8 cellular contexts compared by ENCODE assay signal in genomic region chr9:132770775-132771310, GRCh38.
A peak's percentile ranks its signal among the peaks of the same experiment; 100 is the strongest.
DNase-seq lines count a peak whose midpoint lies in the region; ATAC-seq and TF ChIP-seq lines count a peak whose summit lies in the region.

No MANE protein-coding gene starts in this region.

- H3F3A ChIP-seq in SK-N-SH (replicated peaks; ENCODE audit: insufficient read depth) = no peaks in the 10 kb centered on the region

- peak overlapping the region; percentile 54 for H4K8ac ChIP-seq in neuronal stem cell (ENCODE audit: low read depth, low read length)

- H3K4ac ChIP-seq in neuronal stem cell (ENCODE audit: low read length) = no peak overlapping the region

- no peak overlapping the region for H3K27ac Mint-ChIP-seq in endodermal cell

- no peak for TF ChIP-seq RAD21 in SK-N-SH (IDR thresholded peaks at IDR 0.05; ENCODE audit: low read length)

- no peak overlapping the region for H3K23ac ChIP-seq in neuronal stem cell (ENCODE audit: low read depth, low read length, poor library complexity)

- H4K20me1 ChIP-seq in BLaER1 (no peaks in the 10 kb centered on the region), SK-N-SH (ENCODE audit: insufficient read depth) (no peaks in the 10 kb centered on the region)

- WGBS in endodermal cell (ENCODE audit: insufficient coverage in 1 of 2, insufficient read length in 1 of 2), 2 experiments = 87 to 94% methylated on average over 4 to 10 of the region's 10 CpGs
- WGBS in neuronal stem cell (ENCODE audit: extremely low coverage in 2 of 2, insufficient read length in 2 of 2, insufficient replicate concordance in 1 of 2), 2 donors = no CpG with 5 or more reads among the region's 10 CpGs
- WGBS in SK-N-SH (ENCODE audit: low lambda C conversion rate) = 82% methylated on average over 4 of the region's 10 CpGs

- DNase-seq in endodermal cell = no peak
- DNase-seq in neuronal stem cell (ENCODE audit: low spot score) = no peak
- DNase-seq in SK-N-SH = no peak
- DNase-seq in RPMI8226 = no peak
- no peak for DNase-seq in SKM-1 treated with dmso at 0.1 percent for 144 hours (lab: John Stamatoyannopoulos, UW; ENCODE audit: unreplicated experiment)

- H3K27me3 ChIP-seq in BLaER1 (no peaks in the 10 kb centered on the region), endodermal cell (ENCODE audit: control insufficient read depth, insufficient read depth, low read length, poor library complexity, severe bottlenecking) (peaks cover 28% of the 10 kb centered on the region), neuronal stem cell (ENCODE audit: control insufficient read depth in 3 of 3, insufficient read depth in 3 of 3, low read depth in 1 of 3, low read length in 3 of 3) (peaks cover 0 to 3% (median 0%) of the 10 kb centered on the region in 3 experiments), SK-N-SH (ENCODE audit: insufficient read depth) (no peaks in the 10 kb centered on the region)

- H3K36me3 ChIP-seq in BLaER1 (no peaks in the 10 kb centered on the region), KOPT-K1 (ENCODE audit: insufficient read depth, low read length) (no peaks in the 10 kb centered on the region; the same call in 1 of the 2 replicates), endodermal cell (ENCODE audit: control insufficient read depth, insufficient read depth, low read length) (no peaks in the 10 kb centered on the region), neuronal stem cell (replicated peaks in 1 of 2; ENCODE audit: control insufficient read depth in 2 of 2, insufficient read depth in 2 of 2, low read length in 2 of 2) (no peaks in the 10 kb centered on the region), SK-N-SH (replicated peaks in 1 of 2; ENCODE audit: control insufficient read depth in 1 of 2, insufficient read depth in 2 of 2, low read length in 1 of 2) (no peaks in the 10 kb centered on the region)

- H2BK5ac ChIP-seq in neuronal stem cell (ENCODE audit: low read length) = no peak overlapping the region

- no peaks in the 10 kb centered on the region for H3K79me2 ChIP-seq in SK-N-SH (ENCODE audit: insufficient read depth)

- H3K79me1 ChIP-seq in neuronal stem cell (ENCODE audit: low read depth, low read length) = no peaks in the 10 kb centered on the region

- H3K4me1 ChIP-seq in BLaER1 = peaks cover 20% of the 10 kb centered on the region
- no peaks in the 10 kb centered on the region for H3K4me1 ChIP-seq in endodermal cell (ENCODE audit: control insufficient read depth, insufficient read depth, low read length)
- peaks cover 9 to 10% of the 10 kb centered on the region in 2 donors for H3K4me1 ChIP-seq in neuronal stem cell (ENCODE audit: control insufficient read depth in 2 of 2, insufficient read depth in 1 of 2, low read depth in 1 of 2, low read length in 2 of 2)
- H3K4me1 ChIP-seq in SK-N-SH (ENCODE audit: control insufficient read depth in 1 of 2, insufficient read depth in 2 of 2, low read depth in 1 of 2, low read length in 1 of 2) = peaks cover 0 to 5% of the 10 kb centered on the region in 2 experiments; a peak in 1 of 4 replicates

- H3K9ac ChIP-seq in BLaER1 (peak overlapping the region; percentile 84), endodermal cell (ENCODE audit: extremely low read depth, low read length, poor library complexity, severe bottlenecking) (no peak overlapping the region), neuronal stem cell (ENCODE audit: low read depth, low read length, poor library complexity) (no peak overlapping the region), SK-N-SH (no peak overlapping the region)

- H3K9me2 ChIP-seq in SK-N-SH = no peaks in the 10 kb centered on the region

- H3K9me3 Mint-ChIP-seq in endodermal cell = peaks cover 20% of the 10 kb centered on the region

- peak overlapping the region; percentile 79 for H3K4me3 Mint-ChIP-seq in endodermal cell

- ATAC-seq in GM21423 (IDR thresholded peaks at IDR 0.05; ENCODE audit: unreplicated experiment) = no peak

- CTCF ChIA-PET in SK-N-SH (lab: Yijun Ruan, JAX) = no interaction called here

- H3K27ac ChIP-seq in BLaER1 = peak overlapping the region; percentile 86
- peak overlapping the region; percentile 81 for H3K27ac ChIP-seq in KOPT-K1 (ENCODE audit: low read depth, low read length, poor library complexity, severe bottlenecking)
- H3K27ac ChIP-seq in endodermal cell (ENCODE audit: low read depth, low read length) = no peak overlapping the region
- no peak overlapping the region for H3K27ac ChIP-seq in neuronal stem cell (replicated peaks; ENCODE audit: low read length)
- no peak overlapping the region for H3K27ac ChIP-seq in SK-N-SH (ENCODE audit: low read depth in 2 of 2, low read length in 1 of 2)

- H3K9me3 ChIP-seq in BLaER1 (peaks cover 14% of the 10 kb centered on the region), KOPT-K1 (ENCODE audit: insufficient read depth, low read length, poor library complexity, severe bottlenecking) (peaks cover 14% of the 10 kb centered on the region), endodermal cell (ENCODE audit: control insufficient read depth, low read length) (no peaks in the 10 kb centered on the region), neuronal stem cell (replicated peaks in 1 of 2; ENCODE audit: control insufficient read depth in 2 of 2, insufficient read depth in 1 of 2, low read depth in 1 of 2, low read length in 2 of 2) (peaks cover 0 to 3% of the 10 kb centered on the region in 2 donors), SK-N-SH (no peaks in the 10 kb centered on the region)

- H3K4me2 ChIP-seq in BLaER1 (peak overlapping the region; percentile 96), neuronal stem cell (ENCODE audit: insufficient read depth, low read length, poor library complexity, severe bottlenecking) (peak overlapping the region; percentile 56), SK-N-SH (no peak overlapping the region)

- TF ChIP-seq CTCF in endodermal cell (conservative IDR thresholded peaks at IDR 0.05) = no peak
- no peak for TF ChIP-seq CTCF in SK-N-SH (IDR thresholded peaks at IDR 0.05)

- peak overlapping the region; percentile 51 for H2BK15ac ChIP-seq in neuronal stem cell (ENCODE audit: low read length)

- H3K36me3 Mint-ChIP-seq in endodermal cell (ENCODE audit: low read depth) = peaks cover 4% of the 10 kb centered on the region

- H2AFZ ChIP-seq in neuronal stem cell (ENCODE audit: low read length) (peak overlapping the region; percentile 85), SK-N-SH (ENCODE audit: low read depth) (no peak overlapping the region)

- POLR2A ChIA-PET in SK-N-SH (lab: Yijun Ruan, JAX) = no interaction called here

- peak overlapping the region; percentile 78 for H3K4me3 ChIP-seq in BLaER1
- no peak overlapping the region for H3K4me3 ChIP-seq in endodermal cell (ENCODE audit: low read length)
- peak overlapping the region in 1 of 2 donors; percentile 27 for H3K4me3 ChIP-seq in neuronal stem cell (ENCODE audit: low read length in 2 of 2)
- H3K4me3 ChIP-seq in SK-N-SH (ENCODE audit: low read depth in 2 of 2, low read length in 1 of 2) = no peak overlapping the region

- peak overlapping the region; percentile 1 for H2AK5ac ChIP-seq in neuronal stem cell (ENCODE audit: low read depth, low read length)

- H2BK120ac ChIP-seq in neuronal stem cell (ENCODE audit: low read depth, low read length) = no peak overlapping the region

- peaks cover 51% of the 10 kb centered on the region for H3K27me3 Mint-ChIP-seq in endodermal cell (ENCODE audit: insufficient read depth)

- H3K18ac ChIP-seq in neuronal stem cell (ENCODE audit: low read length) = peak overlapping the region; percentile 77

- peaks cover 8% of the 10 kb centered on the region for H3K4me1 Mint-ChIP-seq in endodermal cell

- H2BK12ac ChIP-seq in neuronal stem cell (ENCODE audit: low read length) = no peak overlapping the region

- no peak overlapping the region for H4K91ac ChIP-seq in neuronal stem cell (ENCODE audit: low read depth, low read length, poor library complexity)

- no peak for TF ChIP-seq EP300 in SK-N-SH (IDR thresholded peaks at IDR 0.05; ENCODE audit: borderline replicate concordance in 1 of 2, low read depth in 1 of 2, low read length in 1 of 2)

- H3K14ac ChIP-seq in neuronal stem cell (ENCODE audit: low read length) = no peak overlapping the region

TF ChIP-seq in SK-N-SH, 30 proteins besides CTCF, POLR2A, EP300 and RAD21:
- TF ChIP-seq NRF1 (IDR thresholded peaks at IDR 0.05; ENCODE audit: low read depth, low read length) (no peak), MXI1 (IDR thresholded peaks at IDR 0.05; ENCODE audit: low read depth, low read length) (no peak), FOXM1 (IDR thresholded peaks at IDR 0.05; ENCODE audit: low read depth) (no peak)
TF ChIP-seq in SK-N-SH: peak in this region for 0.

Comparison
In these comparisons a context has a peak if more than half of its experiments do, and no peak if none do; other contexts are left out.
1. H3K27ac ChIP-seq: peak in BLaER1 (single experiment) and KOPT-K1 (single experiment); none in endodermal cell (single experiment), neuronal stem cell (single experiment) and SK-N-SH (0 of 2).